ENCODE assay signal across 34 cellular contexts in the genomic region with DNA sequence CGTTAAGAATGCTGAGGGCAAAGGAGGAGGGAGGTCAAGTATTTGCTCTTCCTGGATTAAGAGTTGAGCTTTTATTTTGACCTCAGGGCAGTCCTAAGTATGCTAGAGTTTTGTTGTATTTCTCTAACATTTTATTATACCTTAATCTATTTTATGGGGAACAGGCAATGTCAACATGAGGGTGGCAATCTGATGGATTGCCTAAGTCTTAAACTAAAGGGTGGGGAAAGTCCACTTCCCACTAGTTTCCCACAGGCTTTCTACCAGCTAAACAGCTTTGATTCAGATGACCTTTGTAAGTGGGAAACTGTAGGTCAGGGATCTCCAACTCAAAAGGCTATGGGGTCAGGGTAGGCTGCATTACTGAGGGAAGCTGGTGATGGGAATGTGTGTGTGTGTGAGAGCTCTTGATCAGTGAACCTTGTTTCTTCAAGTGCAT. TPM values are rescaled to one million over a fixed set of nuclear protein-coding genes. Genes with fewer than 3 reads are reported as not detected.
A peak's percentile ranks its signal among the peaks of the same experiment; 100 is the strongest.
DNase-seq lines count a peak whose midpoint lies in the region; ATAC-seq and TF ChIP-seq lines count a peak whose summit lies in the region.
"Had no signal": no experiment of that assay in that cellular context is flagged by ENCODE, and none has a peak within 500 bp of the region (broad histone marks: within the 10 kb centered on the region; RNA-seq: fewer than 3 reads in every experiment).

No MANE protein-coding gene starts in this region.

- H3K4me3 ChIP-seq in PC-3 (ENCODE audit: low read length) (no peak overlapping the region), left lung (no peak overlapping the region)
- H3K4me3 ChIP-seq: BLaER1, gastrocnemius medialis, K562, prostate gland had no signal

- H3K27ac Mint-ChIP-seq in activated naive CD8-positive, alpha-beta T cell treated with anti-CD3 and anti-CD28 coated beads for 36 hours = no peak overlapping the region
- H3K27ac Mint-ChIP-seq in activated CD4-positive, alpha-beta T cell treated with anti-CD3 and anti-CD28 coated beads, Interleukin-2, amount 10 ng/mL, durations not matched to agents 24 days and 14 days = no peak overlapping the region
- H3K27ac Mint-ChIP-seq: activated CD8-positive, alpha-beta T cell treated with anti-CD3 and anti-CD28 coated beads for 36 hours; activated naive CD4-positive, alpha-beta T cell treated with anti-CD3 and anti-CD28 coated beads for 36 hours; HFFc6 had no signal

- H3K36me3 ChIP-seq in PC-3 (ENCODE audit: low read depth, low read length) = no peaks in the 10 kb centered on the region
- H3K36me3 ChIP-seq in left lung = no peaks in the 10 kb centered on the region
- H3K36me3 ChIP-seq: BLaER1, brain microvascular endothelial cell, gastrocnemius medialis, prostate gland had no signal

- H3K9me3 ChIP-seq in PC-3 (ENCODE audit: low read length) (no peaks in the 10 kb centered on the region), left lung (no peaks in the 10 kb centered on the region)
- H3K9me3 ChIP-seq: BLaER1, gastrocnemius medialis, prostate gland had no signal

- no peaks in the 10 kb centered on the region for H3K9me3 Mint-ChIP-seq in activated naive CD8-positive, alpha-beta T cell treated with anti-CD3 and anti-CD28 coated beads for 36 hours
- H3K9me3 Mint-ChIP-seq in activated CD4-positive, alpha-beta T cell treated with anti-CD3 and anti-CD28 coated beads, Interleukin-2, amount 10 ng/mL, durations not matched to agents 24 days and 14 days = no peaks in the 10 kb centered on the region
- H3K9me3 Mint-ChIP-seq: activated CD8-positive, alpha-beta T cell treated with anti-CD3 and anti-CD28 coated beads for 36 hours; activated naive CD4-positive, alpha-beta T cell treated with anti-CD3 and anti-CD28 coated beads for 36 hours had no signal

- no peak overlapping the region for H3K4me2 ChIP-seq in PC-3 (ENCODE audit: low read length)
- H3K4me2 ChIP-seq: BLaER1 had no signal

- no peaks in the 10 kb centered on the region for H3K27me3 ChIP-seq in PC-3 (ENCODE audit: low read length)
- H3K27me3 ChIP-seq in left lung = no peaks in the 10 kb centered on the region
- H3K27me3 ChIP-seq: BLaER1, gastrocnemius medialis had no signal

- no peak overlapping the region for H3K4me3 Mint-ChIP-seq in activated naive CD8-positive, alpha-beta T cell treated with anti-CD3 and anti-CD28 coated beads for 36 hours
- no peak overlapping the region for H3K4me3 Mint-ChIP-seq in activated CD4-positive, alpha-beta T cell treated with anti-CD3 and anti-CD28 coated beads, Interleukin-2, amount 10 ng/mL, durations not matched to agents 24 days and 14 days
- H3K4me3 Mint-ChIP-seq: activated CD8-positive, alpha-beta T cell treated with anti-CD3 and anti-CD28 coated beads for 36 hours; activated naive CD4-positive, alpha-beta T cell treated with anti-CD3 and anti-CD28 coated beads for 36 hours; HFFc6; naive B cell had no signal

- H3K4me1 Mint-ChIP-seq in activated naive CD8-positive, alpha-beta T cell treated with anti-CD3 and anti-CD28 coated beads for 36 hours = peaks cover 2% of the 10 kb centered on the region
- H3K4me1 Mint-ChIP-seq in activated CD4-positive, alpha-beta T cell treated with anti-CD3 and anti-CD28 coated beads, Interleukin-2, amount 10 ng/mL, durations not matched to agents 24 days and 14 days = peaks cover 3% of the 10 kb centered on the region
- H3K4me1 Mint-ChIP-seq: naive B cell had no signal

- H3K4me1 ChIP-seq in PC-3 (ENCODE audit: insufficient read depth, low read length) = peaks cover 15% of the 10 kb centered on the region
- peaks cover 0 to 21% of the 10 kb centered on the region in 2 donors for H3K4me1 ChIP-seq in left lung
- H3K4me1 ChIP-seq: BLaER1, gastrocnemius medialis, prostate gland had no signal

- DNase-seq in ELF-1 (ENCODE audit: low read depth, low spot score) (peak; percentile 16), PC-3 (no peak), left lung (no peak), omental fat pad (ENCODE audit: low spot score) (no peak)
- no peak for DNase-seq in activated naive CD8-positive, alpha-beta T cell treated with anti-CD3 and anti-CD28 coated beads for 36 hours
- DNase-seq in activated CD4-positive, alpha-beta T cell treated with anti-CD3 and anti-CD28 coated beads, Interleukin-2, amount 10 ng/mL, durations not matched to agents 24 days and 14 days = no peak
- DNase-seq: activated CD4-positive, CD25-positive, alpha-beta regulatory T cell treated with anti-CD3 and anti-CD28 coated beads, Interleukin-2, amount 50 U/mL, for 72 hours; activated CD8-positive, alpha-beta memory T cell treated with anti-CD3 and anti-CD28 coated beads, Interleukin-2, amount 50 U/mL, for 48 hours; activated CD8-positive, alpha-beta T cell treated with anti-CD3 and anti-CD28 coated beads for 36 hours; activated naive CD4-positive, alpha-beta T cell treated with anti-CD3 and anti-CD28 coated beads for 36 hours; amniotic stem cell; brain microvascular endothelial cell; cerebellar nuclear complex; DND-41; gastrocnemius medialis; GOT3; HFFc6; mesendoderm; naive B cell; NCI-H146; NCI-H2107; NCI-H446; NCI-H748 treated with DMSO at 0.1 percent for 48 hours; Right ventricle myocardium superior; stimulated activated CD4-positive, alpha-beta T cell treated with anti-CD3 and anti-CD28 coated beads, Interleukin-15, amount 100 ng/mL, for 24 hours; stimulated activated CD4-positive, alpha-beta T cell treated with anti-CD3 and anti-CD28 coated beads, Interleukin-4, amount 100 ng/mL, for 4 hours had no signal

- H4K20me1 ChIP-seq in PC-3 (ENCODE audit: low read length) = no peaks in the 10 kb centered on the region
- H4K20me1 ChIP-seq: BLaER1 had no signal

- intact Hi-C loops in PC-3 (cut with micrococcal nuclease) = no loop called here
- intact Hi-C loops in left lung (cut with DNase I) = no loop called here
- intact Hi-C loops in activated CD4-positive, alpha-beta T cell treated with anti-CD3 and anti-CD28 coated beads, Interleukin-2, amount 10 ng/mL, durations not matched to agents 24 days and 14 days (cut with micrococcal nuclease) = no loop called here

- no peaks in the 10 kb centered on the region for H3K79me2 ChIP-seq in PC-3 (ENCODE audit: low read length)

- H3K9ac ChIP-seq in PC-3 (ENCODE audit: low read length) = no peak overlapping the region
- H3K9ac ChIP-seq: BLaER1 had no signal

- BruUV-seq in PC-3 (replicated peaks; lab: Mats Ljungman, UMichigan) = no TSS peak

- TF ChIP-seq CTCF in PC-3 (conservative IDR thresholded peaks at IDR 0.05; ENCODE audit: low read depth, low read length) (no peak), left lung (IDR thresholded peaks at IDR 0.05) (no peak), omental fat pad (IDR thresholded peaks at IDR 0.05) (no peak)

- no peak overlapping the region for H2AFZ ChIP-seq in PC-3 (ENCODE audit: low read length)

- H3K27ac ChIP-seq in PC-3 (ENCODE audit: low read length) (no peak overlapping the region), left lung (no peak overlapping the region)
- H3K27ac ChIP-seq: BLaER1, brain microvascular endothelial cell, gastrocnemius medialis, prostate gland had no signal

- peaks cover 23% of the 10 kb centered on the region for H3K27me3 Mint-ChIP-seq in activated naive CD8-positive, alpha-beta T cell treated with anti-CD3 and anti-CD28 coated beads for 36 hours
- H3K27me3 Mint-ChIP-seq in activated CD4-positive, alpha-beta T cell treated with anti-CD3 and anti-CD28 coated beads, Interleukin-2, amount 10 ng/mL, durations not matched to agents 24 days and 14 days = peaks cover 13% of the 10 kb centered on the region

- POLR2A ChIA-PET in PC-3 (lab: Charles Lee; ENCODE audit: unreplicated experiment) = no interaction called here

- H3K9me2 ChIP-seq in PC-3 (replicated peaks; ENCODE audit: low read length) = no peaks in the 10 kb centered on the region

- H3F3A ChIP-seq in PC-3 (ENCODE audit: low read length, unreplicated experiment) = no peaks in the 10 kb centered on the region

- ATAC-seq in PC-3 (peak; percentile 32), left lung (peak; percentile 41), omental fat pad (ENCODE audit: low FRiP score) (peak; percentile 49), HG03342 (IDR thresholded peaks at IDR 0.05; ENCODE audit: unreplicated experiment) (no peak), HG03469 (IDR thresholded peaks at IDR 0.05; ENCODE audit: unreplicated experiment) (no peak)
- ATAC-seq: activated CD8-positive, alpha-beta T cell treated with anti-CD3 and anti-CD28 coated beads for 36 hours; gastrocnemius medialis; K562; Panc1 had no signal

- CTCF ChIA-PET in PC-3 (lab: Charles Lee) = no interaction called here

- no peaks in the 10 kb centered on the region for H3K36me3 Mint-ChIP-seq in activated naive CD8-positive, alpha-beta T cell treated with anti-CD3 and anti-CD28 coated beads for 36 hours
- no peaks in the 10 kb centered on the region for H3K36me3 Mint-ChIP-seq in activated CD4-positive, alpha-beta T cell treated with anti-CD3 and anti-CD28 coated beads, Interleukin-2, amount 10 ng/mL, durations not matched to agents 24 days and 14 days (ENCODE audit: low read depth)
- H3K36me3 Mint-ChIP-seq: naive B cell had no signal

RNA-seq across cellular contexts. Expression of gene HSD17B2, which starts 24.9 kb away (rescaled TPM):
- total RNA-seq in PC-3 (2014; rRNA removed) = 3.1 and 5.2 TPM in 2 replicates
- total RNA-seq in left lung = under 1 TPM; 0.55 to 0.86 TPM
- total RNA-seq in omental fat pad = 1 to 10 TPM in 2 of 4 donors, under 1 TPM in 1, not detected in 1; 0.94 to 5.7 (median 1.6) TPM
- total RNA-seq in activated naive CD8-positive, alpha-beta T cell treated with anti-CD3 and anti-CD28 coated beads for 36 hours = not detected
- not detected in 2 replicates for total RNA-seq in activated CD4-positive, alpha-beta T cell treated with anti-CD3 and anti-CD28 coated beads, Interleukin-2, amount 10 ng/mL, durations not matched to agents 24 days and 14 days
- total RNA-seq: activated CD8-positive, alpha-beta T cell treated with anti-CD3 and anti-CD28 coated beads for 36 hours; activated naive CD4-positive, alpha-beta T cell treated with anti-CD3 and anti-CD28 coated beads for 36 hours; K562; Right ventricle myocardium superior; subcutaneous adipose tissue; T-helper 2 cell treated with Interferon-gamma antibody and Interleukin-4, amounts not matched to agents 100 ng/mL and 5 ng/mL, for 36 hours had no signal

RNA-seq across cellular contexts. Expression of gene SDR42E1, which starts 48.7 kb away (rescaled TPM):
- total RNA-seq in PC-3 (2014; rRNA removed) (not detected in 2 replicates), left lung (1 to 10 TPM; 8.8 to 9.3 TPM), omental fat pad (1 to 10 TPM; 1.8 to 3.3 (median 2.1) TPM)
- 10 to 100 TPM; 11.4 to 12.5 TPM for total RNA-seq in activated naive CD8-positive, alpha-beta T cell treated with anti-CD3 and anti-CD28 coated beads for 36 hours
- 5.3 and 5.4 TPM in 2 replicates for total RNA-seq in activated CD4-positive, alpha-beta T cell treated with anti-CD3 and anti-CD28 coated beads, Interleukin-2, amount 10 ng/mL, durations not matched to agents 24 days and 14 days
- total RNA-seq: HFFc6 had no signal

Comparison
In these comparisons a context has a peak if more than half of its experiments do, and no peak if none do; other contexts are left out.
1. ATAC-seq: peak in PC-3 (single experiment), left lung (single experiment) and omental fat pad (single experiment); none in HG03342 (single experiment) and HG03469 (single experiment).